Comparison of ENCODE assay signal across 1 cellular context in the genomic region with DNA sequence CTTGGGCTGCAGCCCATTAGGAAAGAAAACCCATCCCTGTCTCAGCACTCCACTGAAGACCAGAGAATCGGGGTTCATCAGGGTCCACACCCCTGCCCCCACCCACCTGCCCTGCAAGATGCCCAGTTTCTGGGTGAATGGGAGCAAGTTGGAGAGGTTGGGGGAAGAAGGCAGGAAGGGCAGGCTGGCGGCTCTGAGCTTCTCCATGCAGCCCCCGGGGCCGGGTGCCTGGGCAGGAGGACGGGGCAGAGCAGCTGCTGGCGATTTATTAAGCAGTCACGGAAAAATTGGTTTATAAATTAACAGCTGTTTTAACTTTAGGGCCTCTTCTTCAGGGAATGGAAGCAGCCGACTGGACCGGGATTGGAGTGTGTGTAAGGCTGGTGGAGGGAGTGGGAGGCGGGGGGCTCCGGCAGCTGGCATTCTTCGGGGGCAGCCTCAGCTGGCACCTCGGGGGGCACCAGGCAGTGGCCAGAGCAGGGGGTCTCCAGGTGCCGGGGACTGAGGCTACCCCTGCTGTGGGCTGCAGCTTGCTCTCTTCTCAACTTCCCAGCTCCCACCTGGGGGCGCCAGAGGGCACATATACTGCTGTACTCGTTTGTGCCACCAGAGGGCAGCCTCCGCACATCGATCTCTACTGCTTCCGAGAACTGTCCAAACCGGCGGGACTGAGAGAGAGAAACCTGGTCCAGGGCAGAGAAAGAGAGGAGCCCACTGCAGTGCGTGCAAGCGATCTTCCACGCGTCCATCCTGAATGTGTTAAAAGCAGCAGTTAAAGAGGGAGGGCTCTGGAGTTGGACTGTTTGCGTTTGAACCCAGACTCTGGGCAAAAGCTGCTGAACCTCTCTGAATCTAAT.
TF ChIP-seq lines count a peak whose summit lies in the region.

No MANE protein-coding gene starts in this region.

TF ChIP-seq in HepG2, 621 proteins besides CTCF, POLR2A, EP300 and RAD21 (continued from another document and continues in another):
- TF ChIP-seq KLF16 (CRISPR knock-in tag; IDR thresholded peaks at IDR 0.05) (peak in 1 of 2 experiments; percentile 89; a peak in 2 of 4 replicates), ZMAT3 (CRISPR knock-in tag; conservative IDR thresholded peaks at IDR 0.05) (peak; percentile 66; the same call in 1 of the 2 replicates), ZNF556 (CRISPR knock-in tag; IDR thresholded peaks at IDR 0.05; ENCODE audit: borderline replicate concordance) (peak; percentile 66; the same call in 1 of the 2 replicates), XRCC5 (optimal IDR thresholded peaks at IDR 0.05; ENCODE audit: low read length) (peak; percentile 100), TEAD3 (CRISPR knock-in tag; optimal IDR thresholded peaks at IDR 0.05; ENCODE audit: borderline replicate concordance) (peak; percentile 78), POLR2G (IDR thresholded peaks at IDR 0.05; ENCODE audit: low read depth, low read length) (no peak), ZNF501 (CRISPR knock-in tag; IDR thresholded peaks at IDR 0.05) (peak; percentile 71; the same call in 1 of the 2 replicates), ZBTB21 (CRISPR knock-in tag; IDR thresholded peaks at IDR 0.05) (no peak), ZBTB20 (CRISPR knock-in tag; IDR thresholded peaks at IDR 0.05; ENCODE audit: borderline replicate concordance, low read depth) (0 out of 2 replicates have a peak, but pooled peaks have one; percentile 41), ZNF136 (CRISPR knock-in tag; IDR thresholded peaks at IDR 0.05; ENCODE audit: low read depth) (peak; percentile 72; the same call in 1 of the 2 replicates), IRX3 (CRISPR knock-in tag; IDR thresholded peaks at IDR 0.05; ENCODE audit: borderline replicate concordance, low read depth) (no peak), ZNF777 (CRISPR knock-in tag; IDR thresholded peaks at IDR 0.05) (peak; percentile 57; the same call in 1 of the 2 replicates), ZNF619 (CRISPR knock-in tag; IDR thresholded peaks at IDR 0.05) (peak; percentile 92), ZNF362 (CRISPR knock-in tag; IDR thresholded peaks at IDR 0.05; ENCODE audit: borderline replicate concordance) (no peak; the same call in 1 of the 2 replicates), ZSCAN25 (CRISPR knock-in tag; IDR thresholded peaks at IDR 0.05) (0 out of 2 replicates have a peak, but pooled peaks have one; percentile 25), NR2F6 (IDR thresholded peaks at IDR 0.05) (0 out of 2 replicates have a peak, but pooled peaks have one; percentile 21), NR2F6 (CRISPR knock-in tag; IDR thresholded peaks at IDR 0.05) (peak; percentile 50; the same call in 1 of the 2 replicates), GABPB1 (CRISPR knock-in tag; IDR thresholded peaks at IDR 0.05) (peak; percentile 61), ZNF143 (CRISPR knock-in tag; IDR thresholded peaks at IDR 0.05) (peak; percentile 41; the same call in 1 of the 2 replicates), NCOA2 (CRISPR knock-in tag; IDR thresholded peaks at IDR 0.05) (0 out of 2 replicates have a peak, but pooled peaks have one; percentile 56), DRAP1 (CRISPR knock-in tag; IDR thresholded peaks at IDR 0.05) (peak; percentile 53; the same call in 1 of the 2 replicates), ZSCAN9 (CRISPR knock-in tag; IDR thresholded peaks at IDR 0.05; ENCODE audit: borderline replicate concordance) (peak; percentile 90), SNAPC2 (CRISPR knock-in tag; IDR thresholded peaks at IDR 0.05) (no peak), MAFF (IDR thresholded peaks at IDR 0.05; ENCODE audit: low read depth, low read length) (no peak), MTA3 (CRISPR knock-in tag; IDR thresholded peaks at IDR 0.05) (no peak), ZBTB25 (CRISPR knock-in tag; IDR thresholded peaks at IDR 0.05) (peak; percentile 82; the same call in 1 of the 2 replicates), ZNF614 (CRISPR knock-in tag; IDR thresholded peaks at IDR 0.05; ENCODE audit: borderline replicate concordance) (peak; percentile 63; the same call in 1 of the 2 replicates), ZNF839 (CRISPR knock-in tag; IDR thresholded peaks at IDR 0.05; ENCODE audit: borderline replicate concordance) (no peak), RXRB (CRISPR knock-in tag; IDR thresholded peaks at IDR 0.05; ENCODE audit: borderline replicate concordance) (peak; percentile 77), ZNF275 (CRISPR knock-in tag; IDR thresholded peaks at IDR 0.05; ENCODE audit: borderline replicate concordance) (0 out of 2 replicates have a peak, but pooled peaks have one; percentile 19), POGZ (CRISPR knock-in tag; IDR thresholded peaks at IDR 0.05) (no peak), BRCA1 (CRISPR knock-in tag; IDR thresholded peaks at IDR 0.05) (no peak), CC2D1A (CRISPR knock-in tag; IDR thresholded peaks at IDR 0.05) (no peak), ZBTB42 (CRISPR knock-in tag; IDR thresholded peaks at IDR 0.05) (no peak), GATAD2A (CRISPR knock-in tag; IDR thresholded peaks at IDR 0.05) (peak; percentile 81), GATAD1 (CRISPR knock-in tag; IDR thresholded peaks at IDR 0.05) (peak; percentile 66; the same call in 1 of the 2 replicates), ZBTB3 (CRISPR knock-in tag; IDR thresholded peaks at IDR 0.05; ENCODE audit: borderline replicate concordance, low read depth) (no peak), KLF6 (CRISPR knock-in tag; IDR thresholded peaks at IDR 0.05) (peak; percentile 74; the same call in 1 of the 2 replicates), ZNF598 (CRISPR knock-in tag; IDR thresholded peaks at IDR 0.05; ENCODE audit: borderline replicate concordance) (0 out of 2 replicates have a peak, but pooled peaks have one; percentile 20), STAG1 (CRISPR knock-in tag; IDR thresholded peaks at IDR 0.05) (peak; percentile 98), TRIM24 (CRISPR knock-in tag; IDR thresholded peaks at IDR 0.05) (no peak), ZNF691 (CRISPR knock-in tag; IDR thresholded peaks at IDR 0.05; ENCODE audit: borderline replicate concordance, low read depth) (peak; percentile 84), HIC2 (CRISPR knock-in tag; IDR thresholded peaks at IDR 0.05; ENCODE audit: low read depth) (0 out of 2 replicates have a peak, but pooled peaks have one; percentile 26), ZNF432 (CRISPR knock-in tag; IDR thresholded peaks at IDR 0.05; ENCODE audit: borderline replicate concordance) (no peak), ZNF841 (CRISPR knock-in tag; IDR thresholded peaks at IDR 0.05; ENCODE audit: borderline replicate concordance) (no peak)
- TF ChIP-seq, protein P1, sequence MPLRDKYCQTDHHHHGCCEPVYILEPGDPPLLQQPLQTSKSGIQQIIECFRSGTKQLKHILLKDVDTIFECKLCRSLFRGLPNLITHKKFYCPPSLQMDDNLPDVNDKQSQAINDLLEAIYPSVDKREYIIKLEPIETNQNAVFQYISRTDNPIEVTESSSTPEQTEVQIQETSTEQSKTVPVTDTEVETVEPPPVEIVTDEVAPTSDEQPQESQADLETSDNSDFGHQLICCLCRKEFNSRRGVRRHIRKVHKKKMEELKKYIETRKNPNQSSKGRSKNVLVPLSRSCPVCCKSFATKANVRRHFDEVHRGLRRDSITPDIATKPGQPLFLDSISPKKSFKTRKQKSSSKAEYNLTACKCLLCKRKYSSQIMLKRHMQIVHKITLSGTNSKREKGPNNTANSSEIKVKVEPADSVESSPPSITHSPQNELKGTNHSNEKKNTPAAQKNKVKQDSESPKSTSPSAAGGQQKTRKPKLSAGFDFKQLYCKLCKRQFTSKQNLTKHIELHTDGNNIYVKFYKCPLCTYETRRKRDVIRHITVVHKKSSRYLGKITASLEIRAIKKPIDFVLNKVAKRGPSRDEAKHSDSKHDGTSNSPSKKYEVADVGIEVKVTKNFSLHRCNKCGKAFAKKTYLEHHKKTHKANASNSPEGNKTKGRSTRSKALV (CRISPR knock-in tag; IDR thresholded peaks at IDR 0.05): peak; percentile 81; the same call in 1 of the 2 replicates
- TF ChIP-seq, protein P2, sequence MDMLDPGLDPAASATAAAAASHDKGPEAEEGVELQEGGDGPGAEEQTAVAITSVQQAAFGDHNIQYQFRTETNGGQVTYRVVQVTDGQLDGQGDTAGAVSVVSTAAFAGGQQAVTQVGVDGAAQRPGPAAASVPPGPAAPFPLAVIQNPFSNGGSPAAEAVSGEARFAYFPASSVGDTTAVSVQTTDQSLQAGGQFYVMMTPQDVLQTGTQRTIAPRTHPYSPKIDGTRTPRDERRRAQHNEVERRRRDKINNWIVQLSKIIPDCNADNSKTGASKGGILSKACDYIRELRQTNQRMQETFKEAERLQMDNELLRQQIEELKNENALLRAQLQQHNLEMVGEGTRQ (IDR thresholded peaks at IDR 0.05; ENCODE audit: low read depth, low read length): no peak
- TF ChIP-seq, protein P2 (CRISPR knock-in tag; IDR thresholded peaks at IDR 0.05; ENCODE audit: borderline replicate concordance): no peak
- TF ChIP-seq, protein P3, sequence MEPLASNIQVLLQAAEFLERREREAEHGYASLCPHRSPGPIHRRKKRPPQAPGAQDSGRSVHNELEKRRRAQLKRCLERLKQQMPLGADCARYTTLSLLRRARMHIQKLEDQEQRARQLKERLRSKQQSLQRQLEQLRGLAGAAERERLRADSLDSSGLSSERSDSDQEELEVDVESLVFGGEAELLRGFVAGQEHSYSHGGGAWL (CRISPR knock-in tag; IDR thresholded peaks at IDR 0.05): peak; percentile 39; the same call in 1 of the 2 replicates
- TF ChIP-seq, protein P4, sequence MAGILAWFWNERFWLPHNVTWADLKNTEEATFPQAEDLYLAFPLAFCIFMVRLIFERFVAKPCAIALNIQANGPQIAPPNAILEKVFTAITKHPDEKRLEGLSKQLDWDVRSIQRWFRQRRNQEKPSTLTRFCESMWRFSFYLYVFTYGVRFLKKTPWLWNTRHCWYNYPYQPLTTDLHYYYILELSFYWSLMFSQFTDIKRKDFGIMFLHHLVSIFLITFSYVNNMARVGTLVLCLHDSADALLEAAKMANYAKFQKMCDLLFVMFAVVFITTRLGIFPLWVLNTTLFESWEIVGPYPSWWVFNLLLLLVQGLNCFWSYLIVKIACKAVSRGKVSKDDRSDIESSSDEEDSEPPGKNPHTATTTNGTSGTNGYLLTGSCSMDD (CRISPR knock-in tag; IDR thresholded peaks at IDR 0.05): no peak
- TF ChIP-seq, protein P5, sequence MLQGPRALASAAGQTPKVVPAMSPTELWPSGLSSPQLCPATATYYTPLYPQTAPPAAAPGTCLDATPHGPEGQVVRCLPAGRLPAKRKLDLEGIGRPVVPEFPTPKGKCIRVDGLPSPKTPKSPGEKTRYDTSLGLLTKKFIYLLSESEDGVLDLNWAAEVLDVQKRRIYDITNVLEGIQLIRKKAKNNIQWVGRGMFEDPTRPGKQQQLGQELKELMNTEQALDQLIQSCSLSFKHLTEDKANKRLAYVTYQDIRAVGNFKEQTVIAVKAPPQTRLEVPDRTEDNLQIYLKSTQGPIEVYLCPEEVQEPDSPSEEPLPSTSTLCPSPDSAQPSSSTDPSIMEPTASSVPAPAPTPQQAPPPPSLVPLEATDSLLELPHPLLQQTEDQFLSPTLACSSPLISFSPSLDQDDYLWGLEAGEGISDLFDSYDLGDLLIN (CRISPR knock-in tag; IDR thresholded peaks at IDR 0.05; ENCODE audit: borderline replicate concordance): peak; percentile 85; the same call in 1 of the 2 replicates
